Comparison of ENCODE assay signal across 13 cellular contexts in the genomic region with DNA sequence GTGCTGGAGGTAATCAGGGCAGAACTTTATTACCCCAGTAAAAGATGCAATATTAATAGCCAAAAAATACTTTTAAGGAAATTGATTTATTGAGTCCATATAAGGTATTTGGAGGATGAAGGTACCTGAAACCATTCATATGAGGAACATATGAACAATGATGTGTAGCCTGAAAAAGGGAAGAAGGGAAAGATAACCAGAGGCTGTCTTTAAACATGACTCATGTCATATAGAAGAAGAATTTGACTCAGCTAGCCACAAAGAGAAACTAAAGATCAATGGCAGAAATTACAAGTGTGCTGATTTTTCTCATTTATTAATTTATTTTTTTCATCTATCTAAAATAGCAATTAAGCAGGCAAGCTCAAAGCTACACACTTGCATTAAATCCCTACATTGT.
DNase-seq lines count a peak whose midpoint lies in the region; ATAC-seq, FAIRE-seq and TF ChIP-seq lines count a peak whose summit lies in the region.
"Had no signal": no experiment of that assay in that cellular context is flagged by ENCODE, and none has a peak within 500 bp of the region (broad histone marks: within the 10 kb centered on the region; RNA-seq: fewer than 3 reads in every experiment).

No MANE protein-coding gene starts in this region.

- peak; percentile 90 for ATAC-seq in activated T-cell treated with anti-CD3 and anti-CD28 coated beads, Interleukin-2, amount 50 U/mL, for 4 hours
- ATAC-seq in HG02588 (IDR thresholded peaks at IDR 0.05; ENCODE audit: unreplicated experiment) = peak; percentile 72
- peak; percentile 76 for ATAC-seq in HG03565 (IDR thresholded peaks at IDR 0.05; ENCODE audit: unreplicated experiment)
- peak; percentile 79 for ATAC-seq in stimulated activated memory B cell treated with anti-CD40 and anti-IgM and Interleukin-4, amounts not matched to agents 10 μg/mL and 1 μg/mL and 100 μg/mL, for 72 hours
- no peak for ATAC-seq in pancreas
- ATAC-seq: left lung had no signal

- H3K27ac Mint-ChIP-seq in stimulated activated memory B cell treated with anti-CD40 and anti-IgM and Interleukin-4, amounts not matched to agents 10 μg/mL and 1 μg/mL and 100 μg/mL, for 72 hours = no peak overlapping the region
- H3K27ac Mint-ChIP-seq: activated naive CD4-positive, alpha-beta T cell treated with anti-CD3 and anti-CD28 coated beads, Interleukin-2, amount 50 U/mL, for 24 hours had no signal

- no peaks in the 10 kb centered on the region for H3K4me1 Mint-ChIP-seq in activated T-cell treated with anti-CD3 and anti-CD28 coated beads, Interleukin-2, amount 50 U/mL, for 4 hours (ENCODE audit: low read depth)
- H3K4me1 Mint-ChIP-seq in stimulated activated memory B cell treated with anti-CD40 and anti-IgM and Interleukin-4, amounts not matched to agents 10 μg/mL and 1 μg/mL and 100 μg/mL, for 72 hours = peaks cover 30% of the 10 kb centered on the region

- no peak for TF ChIP-seq CTCF in pancreas (IDR thresholded peaks at IDR 0.05)

- no peak overlapping the region for H3K4me3 ChIP-seq in pancreas
- H3K4me3 ChIP-seq: esophagus muscularis mucosa, left lung, sigmoid colon had no signal

- no peaks in the 10 kb centered on the region for H3K4me1 ChIP-seq in pancreas
- H3K4me1 ChIP-seq: esophagus muscularis mucosa, left lung, sigmoid colon had no signal

- no peaks in the 10 kb centered on the region for H3K27me3 ChIP-seq in pancreas
- H3K27me3 ChIP-seq: esophagus muscularis mucosa, left lung, sigmoid colon had no signal

- intact Hi-C loops in pancreas (cut with DNase I) = no loop called here

- H3K9me3 Mint-ChIP-seq in activated T-cell treated with anti-CD3 and anti-CD28 coated beads, Interleukin-2, amount 50 U/mL, for 4 hours = no peaks in the 10 kb centered on the region
- no peaks in the 10 kb centered on the region for H3K9me3 Mint-ChIP-seq in stimulated activated memory B cell treated with anti-CD40 and anti-IgM and Interleukin-4, amounts not matched to agents 10 μg/mL and 1 μg/mL and 100 μg/mL, for 72 hours
- H3K9me3 Mint-ChIP-seq: activated naive CD4-positive, alpha-beta T cell treated with anti-CD3 and anti-CD28 coated beads, Interleukin-2, amount 50 U/mL, for 24 hours had no signal

- FAIRE-seq in pancreas (lab: Jason Lieb, UNC) = no peak

- no peak overlapping the region for H3K27ac ChIP-seq in pancreas
- H3K27ac ChIP-seq: esophagus muscularis mucosa, left lung, sigmoid colon had no signal

- no peaks in the 10 kb centered on the region for H3K36me3 ChIP-seq in pancreas
- H3K36me3 ChIP-seq: esophagus muscularis mucosa, left lung, sigmoid colon had no signal

- H3K4me3 Mint-ChIP-seq in activated T-cell treated with anti-CD3 and anti-CD28 coated beads, Interleukin-2, amount 50 U/mL, for 4 hours = no peak overlapping the region
- H3K4me3 Mint-ChIP-seq in stimulated activated memory B cell treated with anti-CD40 and anti-IgM and Interleukin-4, amounts not matched to agents 10 μg/mL and 1 μg/mL and 100 μg/mL, for 72 hours = no peak overlapping the region
- H3K4me3 Mint-ChIP-seq: activated naive CD4-positive, alpha-beta T cell treated with anti-CD3 and anti-CD28 coated beads, Interleukin-2, amount 50 U/mL, for 24 hours had no signal

- no peak for DNase-seq in activated T-cell treated with anti-CD3 and anti-CD28 coated beads, Interleukin-2, amount 50 U/mL, for 4 hours
- DNase-seq in activated T-cell treated with anti-CD3 and anti-CD28 coated beads, Interleukin-2, amount 50 U/mL, for 48 hours = no peak
- DNase-seq in pancreas = no peak
- no peak for DNase-seq in activated naive CD4-positive, alpha-beta T cell treated with Interleukin-2 at 50 U/mL for 16 hours
- DNase-seq in NCI-H524 treated with DMSO at 0.1 percent for 48 hours (lab: John Stamatoyannopoulos, UW) = no peak
- DNase-seq: left lung, NCI-H146, sigmoid colon had no signal

- H3K27me3 Mint-ChIP-seq in activated T-cell treated with anti-CD3 and anti-CD28 coated beads, Interleukin-2, amount 50 U/mL, for 4 hours (ENCODE audit: low read depth) = peaks cover 3% of the 10 kb centered on the region
- no peaks in the 10 kb centered on the region for H3K27me3 Mint-ChIP-seq in stimulated activated memory B cell treated with anti-CD40 and anti-IgM and Interleukin-4, amounts not matched to agents 10 μg/mL and 1 μg/mL and 100 μg/mL, for 72 hours
- H3K27me3 Mint-ChIP-seq: activated naive CD4-positive, alpha-beta T cell treated with anti-CD3 and anti-CD28 coated beads, Interleukin-2, amount 50 U/mL, for 24 hours had no signal

- no peaks in the 10 kb centered on the region for H3K36me3 Mint-ChIP-seq in activated T-cell treated with anti-CD3 and anti-CD28 coated beads, Interleukin-2, amount 50 U/mL, for 4 hours (ENCODE audit: insufficient read depth)
- no peaks in the 10 kb centered on the region for H3K36me3 Mint-ChIP-seq in stimulated activated memory B cell treated with anti-CD40 and anti-IgM and Interleukin-4, amounts not matched to agents 10 μg/mL and 1 μg/mL and 100 μg/mL, for 72 hours
- H3K36me3 Mint-ChIP-seq: activated naive CD4-positive, alpha-beta T cell treated with anti-CD3 and anti-CD28 coated beads, Interleukin-2, amount 50 U/mL, for 24 hours had no signal

- H3K9me3 ChIP-seq in pancreas = no peaks in the 10 kb centered on the region
- H3K9me3 ChIP-seq: esophagus muscularis mucosa, left lung, sigmoid colon had no signal

Comparison
In these comparisons a context has a peak if more than half of its experiments do, and no peak if none do; other contexts are left out.
1. ATAC-seq: peak in activated T-cell treated with anti-CD3 and anti-CD28 coated beads, Interleukin-2, amount 50 U/mL, for 4 hours (2 of 2), HG02588 (single experiment), HG03565 (single experiment) and stimulated activated memory B cell treated with anti-CD40 and anti-IgM and Interleukin-4, amounts not matched to agents 10 μg/mL and 1 μg/mL and 100 μg/mL, for 72 hours (single experiment); none in pancreas (0 of 4).